ENCODE assay signal across 20 cellular contexts in genomic region chr11:64254326-64254725, GRCh38.
"Had no signal": no experiment of that assay in that cellular context is flagged by ENCODE, and none has a peak within 500 bp of the region (broad histone marks: within the 10 kb centered on the region; RNA-seq: fewer than 3 reads in every experiment).

No MANE protein-coding gene starts in this region.

- DNase-seq: activated B cell treated with CpG ODN at 0.5 μM for 24 hours; activated CD4-positive, alpha-beta memory T cell treated with anti-CD3 and anti-CD28 coated beads for 36 hours; activated CD4-positive, alpha-beta T cell treated with anti-CD3 and anti-CD28 coated beads for 1 hour; activated CD4-positive, alpha-beta T cell treated with anti-CD3 and anti-CD28 coated beads, Interleukin-2, amount 10 ng/mL, durations not matched to agents 7 days and 5 days; activated naive CD4-positive, alpha-beta T cell treated with anti-CD3 and anti-CD28 coated beads, Interleukin-2, amount 50 U/mL, for 16 hours; activated naive CD8-positive, alpha-beta T cell treated with anti-CD3 and anti-CD28 coated beads, Interleukin-2, amount 10 ng/mL, durations not matched to agents 7 days and 5 days; activated T-cell treated with anti-CD3 and anti-CD28 coated beads for 4 hours; activated T-cell treated with anti-CD3 and anti-CD28 coated beads, Interleukin-2, amount 50 U/mL, for 48 hours; adrenal gland; MM.1S; NCI-H1105; NCI-H1436; NCI-H1694 treated with DMSO at 0.1 percent for 48 hours; NCI-H2081; NCI-H510A treated with DMSO at 0.1 percent for 48 hours; NCI-H69; NK-92 treated with Interleukin-12 subunit alpha and Interleukin-12 subunit beta, amount 100 ng/mL, for 24 hours; SHP77 treated with DMSO at 0.1 percent for 48 hours had no signal

- H3K9me3 ChIP-seq: adrenal gland, breast epithelium had no signal

- FAIRE-seq: RCC 7860 had no signal

- H3K27ac ChIP-seq: breast epithelium had no signal

- H3K36me3 ChIP-seq: breast epithelium had no signal

- H3K27me3 ChIP-seq: adrenal gland, breast epithelium had no signal

- H3K4me3 ChIP-seq: adrenal gland, breast epithelium had no signal
